10 cellular contexts compared by ENCODE assay signal in the genomic region with DNA sequence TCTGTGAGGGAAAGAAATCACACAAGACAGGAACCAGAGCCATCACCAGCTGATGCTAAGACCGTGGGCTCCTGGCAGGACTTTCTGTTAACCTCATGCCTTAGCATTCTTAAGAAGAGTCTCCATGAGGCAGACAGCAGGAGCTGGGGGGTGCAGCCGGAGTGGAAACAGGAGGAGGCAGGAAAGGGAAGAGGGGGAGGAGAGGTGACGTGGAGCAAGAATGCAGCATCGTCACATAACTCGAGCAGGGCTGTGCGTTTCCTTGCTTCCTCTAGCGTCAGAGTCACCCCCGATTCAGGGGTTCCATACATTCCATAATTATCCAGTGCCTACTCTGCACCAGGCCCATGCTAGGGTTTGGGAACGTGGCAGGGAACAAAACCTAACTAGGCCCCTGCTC. TPM values are rescaled to one million over a fixed set of nuclear protein-coding genes. Genes with fewer than 3 reads are reported as not detected.
DNase-seq lines count a peak whose midpoint lies in the region; ATAC-seq and TF ChIP-seq lines count a peak whose summit lies in the region.
"Had no signal": no experiment of that assay in that cellular context is flagged by ENCODE, and none has a peak within 500 bp of the region (broad histone marks: within the 10 kb centered on the region; RNA-seq: fewer than 3 reads in every experiment).

No MANE protein-coding gene starts in this region.

- no peak overlapping the region for H3K4me3 Mint-ChIP-seq in brain
- H3K4me3 Mint-ChIP-seq in stimulated activated naive CD8-positive, alpha-beta T cell treated with anti-CD3 and anti-CD28 coated beads, Interleukin-15, amount 100 ng/mL, for 72 hours, result no peak overlapping the region
- H3K4me3 Mint-ChIP-seq: T-cell had no signal

- H3K36me3 Mint-ChIP-seq in brain, result peaks cover 42% of the 10 kb centered on the region

- H3K27me3 Mint-ChIP-seq in brain, result peaks cover 4% of the 10 kb centered on the region
- no peaks in the 10 kb centered on the region for H3K27me3 Mint-ChIP-seq in stimulated activated naive CD8-positive, alpha-beta T cell treated with anti-CD3 and anti-CD28 coated beads, Interleukin-15, amount 100 ng/mL, for 72 hours
- H3K27me3 Mint-ChIP-seq: T-cell had no signal

- DNase-seq in AG08395 (ENCODE audit: low spot score) (peak; percentile 52), kidney glomerular epithelial cell (lab: John Stamatoyannopoulos, UW) (peak; percentile 61), pulmonary artery endothelial cell (ENCODE audit: low read depth, low spot score) (peak; percentile 86), NCI-H69 (lab: John Stamatoyannopoulos, UW) (no peak)
- no peak for DNase-seq in activated CD4-positive, CD25-positive, alpha-beta regulatory T cell treated with anti-CD3 and anti-CD28 coated beads, Interleukin-2, amount 50 U/mL, for 72 hours
- no peak for DNase-seq in stimulated activated naive CD8-positive, alpha-beta T cell treated with anti-CD3 and anti-CD28 coated beads, Interleukin-15, amount 100 ng/mL, for 72 hours
- DNase-seq: NCI-H1930 had no signal

- no peak for TF ChIP-seq CTCF in brain (conservative IDR thresholded peaks at IDR 0.05)

- H3K9me3 Mint-ChIP-seq in brain, result peaks cover 4 to 5% (median 5%) of the 10 kb centered on the region in 5 experiments
- H3K9me3 Mint-ChIP-seq in stimulated activated naive CD8-positive, alpha-beta T cell treated with anti-CD3 and anti-CD28 coated beads, Interleukin-15, amount 100 ng/mL, for 72 hours, result no peaks in the 10 kb centered on the region
- H3K9me3 Mint-ChIP-seq: T-cell had no signal

- peak overlapping the region in 3 of 5 experiments; percentile 17 to 85 (median 74) for H3K27ac Mint-ChIP-seq in brain
- H3K27ac Mint-ChIP-seq in stimulated activated naive CD8-positive, alpha-beta T cell treated with anti-CD3 and anti-CD28 coated beads, Interleukin-15, amount 100 ng/mL, for 72 hours, result peak overlapping the region in 1 of 2 donors; percentile 37
- H3K27ac Mint-ChIP-seq: T-cell had no signal

- ATAC-seq in stimulated activated naive CD8-positive, alpha-beta T cell treated with anti-CD3 and anti-CD28 coated beads, Interleukin-15, amount 100 ng/mL, for 72 hours, result no peak
- no peak for ATAC-seq in GM21619 (IDR thresholded peaks at IDR 0.05; ENCODE audit: unreplicated experiment)
- ATAC-seq: T-cell had no signal

- no peaks in the 10 kb centered on the region for H3K4me1 Mint-ChIP-seq in brain
- H3K4me1 Mint-ChIP-seq in stimulated activated naive CD8-positive, alpha-beta T cell treated with anti-CD3 and anti-CD28 coated beads, Interleukin-15, amount 100 ng/mL, for 72 hours, result peaks cover 16% of the 10 kb centered on the region

RNA-seq across cellular contexts. Expression of a gene that starts 53.7 kb away (rescaled TPM):
- 73.3 TPM for polyA plus RNA-seq in brain (ENCODE audit: insufficient read depth, low read depth, low replicate concordance)
- 105 and 110 TPM in 2 replicates for total RNA-seq in pulmonary artery endothelial cell

Comparison
In these comparisons a context has a peak if more than half of its experiments do, and no peak if none do; other contexts are left out.
1. DNase-seq: peak in AG08395 (single experiment), kidney glomerular epithelial cell (single experiment) and pulmonary artery endothelial cell (single experiment); none in activated CD4-positive, CD25-positive, alpha-beta regulatory T cell treated with anti-CD3 and anti-CD28 coated beads, Interleukin-2, amount 50 U/mL, for 72 hours (single experiment), NCI-H69 (single experiment) and stimulated activated naive CD8-positive, alpha-beta T cell treated with anti-CD3 and anti-CD28 coated beads, Interleukin-15, amount 100 ng/mL, for 72 hours (0 of 2).